Comparison of ENCODE assay signal across 1 cellular context in genomic region chr12:46388427-46388992, GRCh38.
A peak's percentile ranks its signal among the peaks of the same experiment; 100 is the strongest.
TF ChIP-seq lines count a peak whose summit lies in the region.

No MANE protein-coding gene starts in this region.

TF ChIP-seq in GM12878, 131 proteins besides CTCF, POLR2A, EP300 and RAD21 (continued from another document and continues in another):
- TF ChIP-seq, protein P1, sequence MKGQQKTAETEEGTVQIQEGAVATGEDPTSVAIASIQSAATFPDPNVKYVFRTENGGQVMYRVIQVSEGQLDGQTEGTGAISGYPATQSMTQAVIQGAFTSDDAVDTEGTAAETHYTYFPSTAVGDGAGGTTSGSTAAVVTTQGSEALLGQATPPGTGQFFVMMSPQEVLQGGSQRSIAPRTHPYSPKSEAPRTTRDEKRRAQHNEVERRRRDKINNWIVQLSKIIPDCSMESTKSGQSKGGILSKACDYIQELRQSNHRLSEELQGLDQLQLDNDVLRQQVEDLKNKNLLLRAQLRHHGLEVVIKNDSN (IDR thresholded peaks at IDR 0.05; ENCODE audit: borderline replicate concordance, extremely low read length, insufficient read depth, low read depth, low read length): no peak
- TF ChIP-seq ZBED1 (IDR thresholded peaks at IDR 0.05; ENCODE audit: borderline replicate concordance) (peak; percentile 72), PRDM15 (CRISPR knock-in tag; IDR thresholded peaks at IDR 0.05) (no peak), DPF2 (IDR thresholded peaks at IDR 0.05) (peak; percentile 84), STAT1 (conservative IDR thresholded peaks at IDR 0.05) (no peak), CREM (IDR thresholded peaks at IDR 0.05; ENCODE audit: low read depth) (peak; percentile 73), FOS (IDR thresholded peaks at IDR 0.05; ENCODE audit: borderline replicate concordance, extremely low read depth, insufficient read length) (no peak), KAT2A (conservative IDR thresholded peaks at IDR 0.05; ENCODE audit: control insufficient read depth, low read depth, low read length) (no peak), MXI1 (IDR thresholded peaks at IDR 0.05; ENCODE audit: low read depth, low read length) (no peak; the same call in 1 of the 2 replicates), IKZF2 (IDR thresholded peaks at IDR 0.05) (peak; percentile 60 to 66; a peak in 3 of 4 replicates), RELB (IDR thresholded peaks at IDR 0.05; ENCODE audit: low read depth) (peak; percentile 57; the same call in 1 of the 2 replicates), TCF3 (IDR thresholded peaks at IDR 0.05; ENCODE audit: borderline replicate concordance, insufficient read depth, low read depth, low read length) (no peak), BMI1 (IDR thresholded peaks at IDR 0.05; ENCODE audit: borderline replicate concordance) (no peak), MLLT1 (IDR thresholded peaks at IDR 0.05) (0 out of 2 replicates have a peak, but pooled peaks have one; percentile 15), MEF2A (IDR thresholded peaks at IDR 0.05; ENCODE audit: insufficient read depth, low read depth, low read length) (peak; percentile 55; the same call in 1 of the 2 replicates), SIN3A (IDR thresholded peaks at IDR 0.05; ENCODE audit: low read depth, low read length) (no peak; the same call in 1 of the 2 replicates), RUNX3 (IDR thresholded peaks at IDR 0.05; ENCODE audit: low read length) (peak; percentile 95), MEF2B (IDR thresholded peaks at IDR 0.05; ENCODE audit: partially characterized antibody, poor library complexity, severe bottlenecking) (peak; percentile 54), STAT3 (IDR thresholded peaks at IDR 0.05; ENCODE audit: low read depth, low read length) (no peak), EED (IDR thresholded peaks at IDR 0.05; ENCODE audit: low read depth) (peak; percentile 46), CBFB (IDR thresholded peaks at IDR 0.05; ENCODE audit: low read depth) (peak; percentile 61), TBL1XR1 (IDR thresholded peaks at IDR 0.05; ENCODE audit: low read depth, low read length) (peak; percentile 69; the same call in 1 of the 2 replicates), SMARCA5 (IDR thresholded peaks at IDR 0.05) (no peak), CBX5 (IDR thresholded peaks at IDR 0.05; ENCODE audit: low read depth) (0 out of 2 replicates have a peak, but pooled peaks have one; percentile 65), BCL11A (IDR thresholded peaks at IDR 0.05; ENCODE audit: low read depth, low read length) (peak; percentile 76), NFIC (IDR thresholded peaks at IDR 0.05; ENCODE audit: low read depth, low read length) (peak; percentile 88), YY1 (IDR thresholded peaks at IDR 0.05; ENCODE audit: low read depth, low read length) (no peak), CEBPB (IDR thresholded peaks at IDR 0.05; ENCODE audit: borderline replicate concordance in 1 of 2, low read depth in 2 of 2, low read length in 2 of 2) (peak in 1 of 2 experiments; percentile 70; a peak in 1 of 4 replicates), RBBP5 (conservative IDR thresholded peaks at IDR 0.05) (no peak), BACH1 (IDR thresholded peaks at IDR 0.05; ENCODE audit: borderline replicate concordance) (peak; percentile 40; the same call in 1 of the 2 replicates), USF2 (IDR thresholded peaks at IDR 0.05; ENCODE audit: borderline replicate concordance, low read depth, low read length) (no peak), IRF4 (IDR thresholded peaks at IDR 0.05; ENCODE audit: low read depth, low read length) (peak; percentile 92), SREBF2 (IDR thresholded peaks at IDR 0.05; ENCODE audit: low read length) (no peak), ATF7 (IDR thresholded peaks at IDR 0.05; ENCODE audit: low read depth) (peak; percentile 54), SPI1 (IDR thresholded peaks at IDR 0.05; ENCODE audit: borderline replicate concordance, insufficient read depth, low read depth, low read length) (peak; percentile 98), GATAD2B (conservative IDR thresholded peaks at IDR 0.05; ENCODE audit: low read depth) (no peak; the same call in 1 of the 2 replicates), FOXM1 (IDR thresholded peaks at IDR 0.05; ENCODE audit: low read depth, low read length) (peak; percentile 76; the same call in 1 of the 2 replicates)
- TF ChIP-seq, protein P2, sequence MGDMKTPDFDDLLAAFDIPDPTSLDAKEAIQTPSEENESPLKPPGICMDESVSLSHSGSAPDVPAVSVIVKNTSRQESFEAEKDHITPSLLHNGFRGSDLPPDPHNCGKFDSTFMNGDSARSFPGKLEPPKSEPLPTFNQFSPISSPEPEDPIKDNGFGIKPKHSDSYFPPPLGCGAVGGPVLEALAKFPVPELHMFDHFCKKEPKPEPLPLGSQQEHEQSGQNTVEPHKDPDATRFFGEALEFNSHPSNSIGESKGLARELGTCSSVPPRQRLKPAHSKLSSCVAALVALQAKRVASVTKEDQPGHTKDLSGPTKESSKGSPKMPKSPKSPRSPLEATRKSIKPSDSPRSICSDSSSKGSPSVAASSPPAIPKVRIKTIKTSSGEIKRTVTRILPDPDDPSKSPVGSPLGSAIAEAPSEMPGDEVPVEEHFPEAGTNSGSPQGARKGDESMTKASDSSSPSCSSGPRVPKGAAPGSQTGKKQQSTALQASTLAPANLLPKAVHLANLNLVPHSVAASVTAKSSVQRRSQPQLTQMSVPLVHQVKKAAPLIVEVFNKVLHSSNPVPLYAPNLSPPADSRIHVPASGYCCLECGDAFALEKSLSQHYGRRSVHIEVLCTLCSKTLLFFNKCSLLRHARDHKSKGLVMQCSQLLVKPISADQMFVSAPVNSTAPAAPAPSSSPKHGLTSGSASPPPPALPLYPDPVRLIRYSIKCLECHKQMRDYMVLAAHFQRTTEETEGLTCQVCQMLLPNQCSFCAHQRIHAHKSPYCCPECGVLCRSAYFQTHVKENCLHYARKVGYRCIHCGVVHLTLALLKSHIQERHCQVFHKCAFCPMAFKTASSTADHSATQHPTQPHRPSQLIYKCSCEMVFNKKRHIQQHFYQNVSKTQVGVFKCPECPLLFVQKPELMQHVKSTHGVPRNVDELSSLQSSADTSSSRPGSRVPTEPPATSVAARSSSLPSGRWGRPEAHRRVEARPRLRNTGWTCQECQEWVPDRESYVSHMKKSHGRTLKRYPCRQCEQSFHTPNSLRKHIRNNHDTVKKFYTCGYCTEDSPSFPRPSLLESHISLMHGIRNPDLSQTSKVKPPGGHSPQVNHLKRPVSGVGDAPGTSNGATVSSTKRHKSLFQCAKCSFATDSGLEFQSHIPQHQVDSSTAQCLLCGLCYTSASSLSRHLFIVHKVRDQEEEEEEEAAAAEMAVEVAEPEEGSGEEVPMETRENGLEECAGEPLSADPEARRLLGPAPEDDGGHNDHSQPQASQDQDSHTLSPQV (IDR thresholded peaks at IDR 0.05): no peak
- TF ChIP-seq, protein P3, sequence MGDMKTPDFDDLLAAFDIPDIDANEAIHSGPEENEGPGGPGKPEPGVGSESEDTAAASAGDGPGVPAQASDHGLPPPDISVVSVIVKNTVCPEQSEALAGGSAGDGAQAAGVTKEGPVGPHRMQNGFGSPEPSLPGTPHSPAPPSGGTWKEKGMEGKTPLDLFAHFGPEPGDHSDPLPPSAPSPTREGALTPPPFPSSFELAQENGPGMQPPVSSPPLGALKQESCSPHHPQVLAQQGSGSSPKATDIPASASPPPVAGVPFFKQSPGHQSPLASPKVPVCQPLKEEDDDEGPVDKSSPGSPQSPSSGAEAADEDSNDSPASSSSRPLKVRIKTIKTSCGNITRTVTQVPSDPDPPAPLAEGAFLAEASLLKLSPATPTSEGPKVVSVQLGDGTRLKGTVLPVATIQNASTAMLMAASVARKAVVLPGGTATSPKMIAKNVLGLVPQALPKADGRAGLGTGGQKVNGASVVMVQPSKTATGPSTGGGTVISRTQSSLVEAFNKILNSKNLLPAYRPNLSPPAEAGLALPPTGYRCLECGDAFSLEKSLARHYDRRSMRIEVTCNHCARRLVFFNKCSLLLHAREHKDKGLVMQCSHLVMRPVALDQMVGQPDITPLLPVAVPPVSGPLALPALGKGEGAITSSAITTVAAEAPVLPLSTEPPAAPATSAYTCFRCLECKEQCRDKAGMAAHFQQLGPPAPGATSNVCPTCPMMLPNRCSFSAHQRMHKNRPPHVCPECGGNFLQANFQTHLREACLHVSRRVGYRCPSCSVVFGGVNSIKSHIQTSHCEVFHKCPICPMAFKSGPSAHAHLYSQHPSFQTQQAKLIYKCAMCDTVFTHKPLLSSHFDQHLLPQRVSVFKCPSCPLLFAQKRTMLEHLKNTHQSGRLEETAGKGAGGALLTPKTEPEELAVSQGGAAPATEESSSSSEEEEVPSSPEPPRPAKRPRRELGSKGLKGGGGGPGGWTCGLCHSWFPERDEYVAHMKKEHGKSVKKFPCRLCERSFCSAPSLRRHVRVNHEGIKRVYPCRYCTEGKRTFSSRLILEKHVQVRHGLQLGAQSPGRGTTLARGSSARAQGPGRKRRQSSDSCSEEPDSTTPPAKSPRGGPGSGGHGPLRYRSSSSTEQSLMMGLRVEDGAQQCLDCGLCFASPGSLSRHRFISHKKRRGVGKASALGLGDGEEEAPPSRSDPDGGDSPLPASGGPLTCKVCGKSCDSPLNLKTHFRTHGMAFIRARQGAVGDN (IDR thresholded peaks at IDR 0.05): peak; percentile 63; the same call in 1 of the 2 replicates
- TF ChIP-seq, protein P4, sequence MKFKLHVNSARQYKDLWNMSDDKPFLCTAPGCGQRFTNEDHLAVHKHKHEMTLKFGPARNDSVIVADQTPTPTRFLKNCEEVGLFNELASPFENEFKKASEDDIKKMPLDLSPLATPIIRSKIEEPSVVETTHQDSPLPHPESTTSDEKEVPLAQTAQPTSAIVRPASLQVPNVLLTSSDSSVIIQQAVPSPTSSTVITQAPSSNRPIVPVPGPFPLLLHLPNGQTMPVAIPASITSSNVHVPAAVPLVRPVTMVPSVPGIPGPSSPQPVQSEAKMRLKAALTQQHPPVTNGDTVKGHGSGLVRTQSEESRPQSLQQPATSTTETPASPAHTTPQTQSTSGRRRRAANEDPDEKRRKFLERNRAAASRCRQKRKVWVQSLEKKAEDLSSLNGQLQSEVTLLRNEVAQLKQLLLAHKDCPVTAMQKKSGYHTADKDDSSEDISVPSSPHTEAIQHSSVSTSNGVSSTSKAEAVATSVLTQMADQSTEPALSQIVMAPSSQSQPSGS (IDR thresholded peaks at IDR 0.05; ENCODE audit: low read length): peak; percentile 77; the same call in 1 of the 2 replicates
- TF ChIP-seq, protein P5, sequence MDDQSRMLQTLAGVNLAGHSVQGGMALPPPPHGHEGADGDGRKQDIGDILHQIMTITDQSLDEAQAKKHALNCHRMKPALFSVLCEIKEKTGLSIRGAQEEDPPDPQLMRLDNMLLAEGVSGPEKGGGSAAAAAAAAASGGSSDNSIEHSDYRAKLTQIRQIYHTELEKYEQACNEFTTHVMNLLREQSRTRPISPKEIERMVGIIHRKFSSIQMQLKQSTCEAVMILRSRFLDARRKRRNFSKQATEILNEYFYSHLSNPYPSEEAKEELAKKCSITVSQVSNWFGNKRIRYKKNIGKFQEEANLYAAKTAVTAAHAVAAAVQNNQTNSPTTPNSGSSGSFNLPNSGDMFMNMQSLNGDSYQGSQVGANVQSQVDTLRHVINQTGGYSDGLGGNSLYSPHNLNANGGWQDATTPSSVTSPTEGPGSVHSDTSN (IDR thresholded peaks at IDR 0.05; ENCODE audit: insufficient replicate concordance, low read depth, low read length): no peak
